22 cellular contexts compared by ENCODE assay signal in the genomic region with DNA sequence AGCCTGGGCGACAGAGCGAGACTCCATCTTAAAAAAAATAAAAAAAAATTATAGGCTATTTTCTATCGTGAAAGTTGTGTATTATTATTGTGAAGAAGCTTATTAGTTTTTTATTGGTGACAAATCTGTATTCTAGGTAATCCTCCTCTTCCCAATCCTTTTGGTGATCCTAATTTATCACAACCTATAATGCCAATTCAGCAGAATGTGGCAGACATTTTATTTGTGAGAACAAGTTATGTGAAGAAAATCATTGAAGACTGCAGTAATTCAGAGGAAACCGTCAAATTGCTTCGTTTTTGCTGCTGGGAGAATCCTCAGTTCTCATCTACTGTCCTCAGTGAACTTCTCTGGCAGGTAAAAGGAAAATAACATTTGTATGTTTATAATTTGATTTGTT.
DNase-seq lines count a peak whose midpoint lies in the region; ATAC-seq, FAIRE-seq and TF ChIP-seq lines count a peak whose summit lies in the region.
"Had no signal": no experiment of that assay in that cellular context is flagged by ENCODE, and none has a peak within 500 bp of the region (broad histone marks: within the 10 kb centered on the region; RNA-seq: fewer than 3 reads in every experiment).

No MANE protein-coding gene starts in this region.

- BruUV-seq in IMR-90 (replicated peaks; lab: Mats Ljungman, UMichigan) = no TSS peak
- no TSS peak for BruUV-seq in K562 (replicated peaks; lab: Mats Ljungman, UMichigan)

- H4K20me1 ChIP-seq in IMR-90 (ENCODE audit: insufficient read depth, low read length) (no peaks in the 10 kb centered on the region), K562 (replicated peaks; ENCODE audit: control insufficient read depth, insufficient read depth, low read length) (no peaks in the 10 kb centered on the region)

- in situ Hi-C loops in IMR-90 (cut with MboI; ENCODE audit: low sequenced_read_pairs) (loop anchor here (25.0 kb wide), 1 partner anchor 562 kb away; no protein-coding TSS in a partner anchor), K562 (cut with MboI) (no loop called here)

- H3K56ac ChIP-seq in IMR-90 (ENCODE audit: extremely low read depth, insufficient read depth, low read length) = no peak overlapping the region

- no peak overlapping the region for H3K4ac ChIP-seq in IMR-90 (ENCODE audit: low read depth, low read length)

- H2AK9ac ChIP-seq in IMR-90 (replicated peaks; ENCODE audit: low read depth, low read length, poor library complexity) = no peak overlapping the region

- H3K9ac ChIP-seq in IMR-90 (ENCODE audit: low read depth, low read length) (no peak overlapping the region), K562 (ENCODE audit: insufficient read depth in 1 of 2, low read depth in 2 of 2, low read length in 2 of 2) (no peak overlapping the region)
- H3K9ac ChIP-seq: BLaER1 treated with 17β-estradiol and CSF1 and Interleukin-3, amounts not matched to agents 10 nM and 100 nM had no signal

- H3K4me2 ChIP-seq in A549 (no peak overlapping the region), IMR-90 (ENCODE audit: low read depth, low read length) (no peak overlapping the region), K562 (ENCODE audit: insufficient read depth, low read length) (no peak overlapping the region)
- H3K4me2 ChIP-seq: BLaER1 treated with 17β-estradiol and CSF1 and Interleukin-3, amounts not matched to agents 10 nM and 100 nM had no signal

- intact Hi-C loops in IMR-90 (cut with micrococcal nuclease) = no loop called here
- intact Hi-C loops in K562 (cut with micrococcal nuclease) = no loop called here
- intact Hi-C loops in breast epithelium (cut with DNase I; ENCODE audit: low total_unique reads) = no loop called here

- H3K9me1 ChIP-seq in IMR-90 (ENCODE audit: insufficient read depth, low read length) (0 out of 2 replicates have a peak, but pooled peaks cover 4% of the 10 kb centered on the region), K562 (ENCODE audit: control insufficient read depth, insufficient read depth, low read length) (no peaks in the 10 kb centered on the region)

- no peak overlapping the region for H2AK5ac ChIP-seq in IMR-90 (ENCODE audit: low read depth, low read length)

- H3K4me1 ChIP-seq in A549 = no peaks in the 10 kb centered on the region
- H3K4me1 ChIP-seq in IMR-90 (ENCODE audit: control insufficient read depth, insufficient read depth, low read length) = no peaks in the 10 kb centered on the region
- H3K4me1 ChIP-seq in K562 (replicated peaks in 1 of 2; ENCODE audit: control insufficient read depth in 2 of 2, insufficient read depth in 2 of 2, low read length in 2 of 2) = no peaks in the 10 kb centered on the region
- no peaks in the 10 kb centered on the region for H3K4me1 ChIP-seq in breast epithelium
- H3K4me1 ChIP-seq: BLaER1 treated with 17β-estradiol and CSF1 and Interleukin-3, amounts not matched to agents 10 nM and 100 nM; Caco-2 had no signal

- 75% methylated on average over 5 of the region's 5 CpGs for WGBS in A549 (ENCODE audit: missing lambda C conversion rate)
- WGBS in IMR-90 (ENCODE audit: extremely low coverage in 2 of 2, insufficient read length in 1 of 2), 2 experiments = 100% methylated on average over 1 of the region's 5 CpGs; no CpG with 5 or more reads in 1 of the 2 experiments
- WGBS in K562 (ENCODE audit: insufficient coverage, low coverage, missing lambda C conversion rate) = 100% methylated on average over 2 of the region's 5 CpGs

- DNase-seq in A549 (ENCODE audit: low read depth in 1 of 2, low spot score in 1 of 2) = no peak
- DNase-seq in IMR-90 = no peak
- no peak for DNase-seq in activated naive CD8-positive, alpha-beta T cell treated with anti-CD3 and anti-CD28 coated beads, Interleukin-2, amount 50 U/mL, for 24 hours
- no peak for DNase-seq in K562 (ENCODE audit: extremely low read depth in 1 of 4, low spot score in 3 of 4)
- DNase-seq in breast epithelium (ENCODE audit: low spot score in 2 of 2) = no peak
- DNase-seq: 8988T; AML-193; Caco-2; Calu3; CD4-positive, alpha-beta T cell; CD8-positive, alpha-beta T cell; DMS79 treated with DMSO at 0.1 percent for 48 hours; GF-D8 had no signal

- TF ChIP-seq CTCF in A549 (IDR thresholded peaks at IDR 0.05) (no peak), IMR-90 (conservative IDR thresholded peaks at IDR 0.05; ENCODE audit: low read depth, low read length) (no peak), K562 (IDR thresholded peaks at IDR 0.05 in 2 of 3, conservative IDR thresholded peaks at IDR 0.05 in 1 of 3; ENCODE audit: insufficient read depth in 2 of 3, low read depth in 1 of 3, low read length in 3 of 3) (no peak), breast epithelium (IDR thresholded peaks at IDR 0.05) (no peak)

- H3K4me1 Mint-ChIP-seq in activated naive CD8-positive, alpha-beta T cell treated with anti-CD3 and anti-CD28 coated beads, Interleukin-2, amount 50 U/mL, for 24 hours = no peaks in the 10 kb centered on the region
- H3K4me1 Mint-ChIP-seq in stimulated activated memory B cell treated with anti-CD40 and anti-IgM and Interleukin-4, amounts not matched to agents 10 μg/mL and 1 μg/mL and 100 μg/mL, for 72 hours = no peaks in the 10 kb centered on the region
- H3K4me1 Mint-ChIP-seq: B cell had no signal

- no peak for TF ChIP-seq EP300 in A549 (IDR thresholded peaks at IDR 0.05)
- TF ChIP-seq EP300 in K562 (IDR thresholded peaks at IDR 0.05; ENCODE audit: low read length) = no peak

- no peak overlapping the region for H3K4me3 Mint-ChIP-seq in activated naive CD8-positive, alpha-beta T cell treated with anti-CD3 and anti-CD28 coated beads, Interleukin-2, amount 50 U/mL, for 24 hours
- H3K4me3 Mint-ChIP-seq in stimulated activated memory B cell treated with anti-CD40 and anti-IgM and Interleukin-4, amounts not matched to agents 10 μg/mL and 1 μg/mL and 100 μg/mL, for 72 hours = no peak overlapping the region
- H3K4me3 Mint-ChIP-seq: B cell; CD4-positive, alpha-beta T cell; CD8-positive, alpha-beta T cell had no signal

- FAIRE-seq in A549 (lab: Jason Lieb, UNC) (no peak), K562 (lab: Jason Lieb, UNC) (no peak)
- FAIRE-seq: A204.1, D721Med, G401.6, GM12891 had no signal

- no peak overlapping the region for H3K23ac ChIP-seq in IMR-90 (ENCODE audit: low read depth, low read length)

- H3K14ac ChIP-seq in IMR-90 (replicated peaks; ENCODE audit: low read depth, low read length) = no peak overlapping the region

- H4K8ac ChIP-seq in IMR-90 (ENCODE audit: low read depth in 2 of 2, low read length in 2 of 2) = no peak overlapping the region

- peaks cover 0 to 11% of the 10 kb centered on the region in 2 experiments; a peak in 1 of 4 replicates for H3K79me1 ChIP-seq in IMR-90 (ENCODE audit: low read depth in 1 of 2, low read length in 2 of 2)

- H2AFZ ChIP-seq in IMR-90 (replicated peaks; ENCODE audit: low read length, poor library complexity) = no peak overlapping the region
- no peak overlapping the region for H2AFZ ChIP-seq in K562 (ENCODE audit: low read depth, low read length)

- CTCF ChIA-PET in A549 (lab: Yijun Ruan, JAX) (no interaction called here), IMR-90 (lab: Yijun Ruan, JAX) (no interaction called here), K562 (lab: Yijun Ruan, JAX; ENCODE audit: low intra/inter-chr PET ratio) (no interaction called here)

- TF ChIP-seq RAD21 in A549 (conservative IDR thresholded peaks at IDR 0.05 in 1 of 2, IDR thresholded peaks at IDR 0.05 in 1 of 2) (no peak), IMR-90 (IDR thresholded peaks at IDR 0.05; ENCODE audit: low read length) (no peak), K562 (CRISPR knock-in tag; conservative IDR thresholded peaks at IDR 0.05 in 1 of 2, IDR thresholded peaks at IDR 0.05 in 1 of 2) (no peak)

- H3K27me3 Mint-ChIP-seq in activated naive CD8-positive, alpha-beta T cell treated with anti-CD3 and anti-CD28 coated beads, Interleukin-2, amount 50 U/mL, for 24 hours = no peaks in the 10 kb centered on the region
- H3K27me3 Mint-ChIP-seq in stimulated activated memory B cell treated with anti-CD40 and anti-IgM and Interleukin-4, amounts not matched to agents 10 μg/mL and 1 μg/mL and 100 μg/mL, for 72 hours = no peaks in the 10 kb centered on the region
- H3K27me3 Mint-ChIP-seq: B cell; CD4-positive, alpha-beta T cell had no signal

- H3K36me3 ChIP-seq in IMR-90 (ENCODE audit: control insufficient read depth, insufficient read depth, low read length) (peaks cover 15% of the 10 kb centered on the region), K562 (ENCODE audit: control insufficient read depth, insufficient read depth, low read length) (peaks cover 67% of the 10 kb centered on the region), breast epithelium (no peaks in the 10 kb centered on the region)

- no peak overlapping the region for H2BK120ac ChIP-seq in IMR-90 (ENCODE audit: low read depth, low read length)

- ATAC-seq in A549 = no peak
- no peak for ATAC-seq in IMR-90 (ENCODE audit: low read depth)
- no peak for ATAC-seq in activated naive CD8-positive, alpha-beta T cell treated with anti-CD3 and anti-CD28 coated beads, Interleukin-2, amount 50 U/mL, for 24 hours
- no peak for ATAC-seq in K562
- ATAC-seq in stimulated activated memory B cell treated with anti-CD40 and anti-IgM and Interleukin-4, amounts not matched to agents 10 μg/mL and 1 μg/mL and 100 μg/mL, for 72 hours = no peak
- no peak for ATAC-seq in HG03520 (IDR thresholded peaks at IDR 0.05; ENCODE audit: unreplicated experiment)
- ATAC-seq: CD8-positive, alpha-beta T cell had no signal

- no peak overlapping the region for H2BK15ac ChIP-seq in IMR-90 (ENCODE audit: low read depth, low read length)

- H3K27ac ChIP-seq in A549 (no peak overlapping the region), IMR-90 (ENCODE audit: insufficient read depth, low read length) (no peak overlapping the region), K562 (ENCODE audit: extremely low read depth, low read depth, low read length) (no peak overlapping the region), breast epithelium (no peak overlapping the region)
- H3K27ac ChIP-seq: BLaER1 treated with 17β-estradiol and CSF1 and Interleukin-3, amounts not matched to agents 10 nM and 100 nM; C4-2B had no signal

- H3K27me3 ChIP-seq in IMR-90 (ENCODE audit: control insufficient read depth, insufficient read depth, low read length) (no peaks in the 10 kb centered on the region), K562 (ENCODE audit: control insufficient read depth in 2 of 2, insufficient read depth in 2 of 2, low read length in 2 of 2) (no peaks in the 10 kb centered on the region), breast epithelium (no peaks in the 10 kb centered on the region)
- H3K27me3 ChIP-seq: BLaER1 treated with 17β-estradiol and CSF1 and Interleukin-3, amounts not matched to agents 10 nM and 100 nM had no signal

- POLR2A ChIA-PET in A549 (lab: Yijun Ruan, JAX) = no interaction called here
- POLR2A ChIA-PET in IMR-90 (lab: Charles Lee; ENCODE audit: unreplicated experiment) = no interaction called here
- POLR2A ChIA-PET in K562 (lab: Yijun Ruan, JAX) = no interaction called here

- H3K4me3 ChIP-seq in A549 = no peak overlapping the region
- no peak overlapping the region for H3K4me3 ChIP-seq in IMR-90 (ENCODE audit: insufficient read depth, low read depth, low read length)
- no peak overlapping the region for H3K4me3 ChIP-seq in K562
- no peak overlapping the region for H3K4me3 ChIP-seq in breast epithelium
- H3K4me3 ChIP-seq: BLaER1 treated with 17β-estradiol and CSF1 and Interleukin-3, amounts not matched to agents 10 nM and 100 nM had no signal

- H4K91ac ChIP-seq in IMR-90 (ENCODE audit: insufficient read depth, low read depth, low read length) = no peak overlapping the region

- no peak overlapping the region for H2BK5ac ChIP-seq in IMR-90 (ENCODE audit: low read depth, low read length, poor library complexity, severe bottlenecking)

- H3K9me3 ChIP-seq in A549 = no peaks in the 10 kb centered on the region
- H3K9me3 ChIP-seq in IMR-90 (ENCODE audit: control insufficient read depth, insufficient read depth, low read length) = no peaks in the 10 kb centered on the region
- no peaks in the 10 kb centered on the region for H3K9me3 ChIP-seq in K562 (replicated peaks; ENCODE audit: control insufficient read depth, insufficient read depth, low read depth, low read length)
- H3K9me3 ChIP-seq in breast epithelium = no peaks in the 10 kb centered on the region
- H3K9me3 ChIP-seq: BLaER1 treated with 17β-estradiol and CSF1 and Interleukin-3, amounts not matched to agents 10 nM and 100 nM; Caco-2 had no signal

- H4K5ac ChIP-seq in IMR-90 (ENCODE audit: low read depth, low read length) = no peak overlapping the region

- no peak overlapping the region for H3K18ac ChIP-seq in IMR-90 (ENCODE audit: low read depth, low read length)

- no peak overlapping the region for H2BK20ac ChIP-seq in IMR-90 (ENCODE audit: low read depth, low read length)

- peak overlapping the region; percentile 42 for H3K27ac Mint-ChIP-seq in activated naive CD8-positive, alpha-beta T cell treated with anti-CD3 and anti-CD28 coated beads, Interleukin-2, amount 50 U/mL, for 24 hours
- no peak overlapping the region for H3K27ac Mint-ChIP-seq in stimulated activated memory B cell treated with anti-CD40 and anti-IgM and Interleukin-4, amounts not matched to agents 10 μg/mL and 1 μg/mL and 100 μg/mL, for 72 hours
- H3K27ac Mint-ChIP-seq: B cell; CD4-positive, alpha-beta T cell; CD8-positive, alpha-beta T cell had no signal

- no peak for TF ChIP-seq POLR2A in A549 (IDR thresholded peaks at IDR 0.05; ENCODE audit: low read length)
- TF ChIP-seq POLR2A in IMR-90 (IDR thresholded peaks at IDR 0.05; ENCODE audit: low read depth, low read length) = no peak
- TF ChIP-seq POLR2A in K562 (conservative IDR thresholded peaks at IDR 0.05) = no peak
- no peak for TF ChIP-seq POLR2A in breast epithelium (IDR thresholded peaks at IDR 0.05)

- dilution Hi-C loops in IMR-90 (cut with HindIII; ENCODE audit: low sequenced_read_pairs, unreplicated experiment) = no loop called here

- no peaks in the 10 kb centered on the region for H3K9me3 Mint-ChIP-seq in activated naive CD8-positive, alpha-beta T cell treated with anti-CD3 and anti-CD28 coated beads, Interleukin-2, amount 50 U/mL, for 24 hours
- no peaks in the 10 kb centered on the region for H3K9me3 Mint-ChIP-seq in stimulated activated memory B cell treated with anti-CD40 and anti-IgM and Interleukin-4, amounts not matched to agents 10 μg/mL and 1 μg/mL and 100 μg/mL, for 72 hours
- H3K9me3 Mint-ChIP-seq: CD4-positive, alpha-beta T cell; CD8-positive, alpha-beta T cell had no signal

- H3K36me3 Mint-ChIP-seq in activated naive CD8-positive, alpha-beta T cell treated with anti-CD3 and anti-CD28 coated beads, Interleukin-2, amount 50 U/mL, for 24 hours (ENCODE audit: low read depth) = peaks cover 39% of the 10 kb centered on the region
- peaks cover 45% of the 10 kb centered on the region for H3K36me3 Mint-ChIP-seq in stimulated activated memory B cell treated with anti-CD40 and anti-IgM and Interleukin-4, amounts not matched to agents 10 μg/mL and 1 μg/mL and 100 μg/mL, for 72 hours

- no peaks in the 10 kb centered on the region for H3K79me2 ChIP-seq in K562 (ENCODE audit: control insufficient read depth, insufficient read depth, low read length)
